Comparison of ENCODE assay signal across 39 cellular contexts in genomic region chrX:23382572-23382971, GRCh38. TPM values are rescaled to one million over a fixed set of nuclear protein-coding genes. Genes with fewer than 3 reads are reported as not detected.
"Had no signal": no experiment of that assay in that cellular context is flagged by ENCODE, and none has a peak within 500 bp of the region (broad histone marks: within the 10 kb centered on the region; RNA-seq: fewer than 3 reads in every experiment).

No MANE protein-coding gene starts in this region.

- H3K4me2 ChIP-seq: KMS-11, PC-9 had no signal

- FAIRE-seq: bronchial epithelial cell had no signal

- DNase-seq: activated B cell treated with CpG ODN at 0.5 μM for 24 hours; activated CD4-positive, alpha-beta memory T cell treated with anti-CD3 and anti-CD28 coated beads for 36 hours; activated CD4-positive, alpha-beta T cell treated with anti-CD3 and anti-CD28 coated beads for 4 hours; activated CD4-positive, alpha-beta T cell treated with anti-CD3 and anti-CD28 coated beads, Interleukin-2, amount 50 U/mL, for 1 hour; activated CD4-positive, CD25-positive, alpha-beta regulatory T cell treated with anti-CD3 and anti-CD28 coated beads, Interleukin-2, amount 50 U/mL, for 72 hours; activated CD8-positive, alpha-beta memory T cell treated with anti-CD3 and anti-CD28 coated beads for 24 hours; activated CD8-positive, alpha-beta memory T cell treated with anti-CD3 and anti-CD28 coated beads, Interleukin-2, amount 10 ng/mL, durations not matched to agents 7 days and 5 days; activated CD8-positive, alpha-beta memory T cell treated with anti-CD3 and anti-CD28 coated beads, Interleukin-2, amount 50 U/mL, for 48 hours; activated effector memory CD4-positive, alpha-beta T cell treated with Interleukin-2 at 50 U/mL for 16 hours; activated naive CD4-positive, alpha-beta T cell treated with anti-CD3 and anti-CD28 coated beads, Interleukin-2, amount 10 ng/mL, durations not matched to agents 7 days and 5 days; activated naive CD8-positive, alpha-beta T cell treated with anti-CD3 and anti-CD28 coated beads, Interleukin-2, amount 50 U/mL, for 24 hours; activated T-cell treated with anti-CD3 and anti-CD28 coated beads, Interleukin-2, amount 50 U/mL, for 48 hours; anterior cingulate cortex; caudate nucleus; cerebellar nuclear complex; MM.1S; MV-4-11; NCI-H1092; NCI-H1436 treated with DMSO at 0.1 percent for 48 hours; NCI-H1694 treated with DMSO at 0.1 percent for 48 hours; NCI-H2029; NCI-H2171 treated with DMSO at 0.1 percent for 48 hours; NCI-H345; NCI-H524 treated with DMSO at 0.1 percent for 48 hours; NCI-H82; NK-92 treated with Interleukin-12 subunit alpha and Interleukin-12 subunit beta, amount 100 ng/mL, for 24 hours; PC-9; SIG-M5; SW 1271; T-helper 1 cell; T-helper 2 cell; T-helper 9 cell had no signal

- ATAC-seq: activated CD8-positive, alpha-beta memory T cell treated with anti-CD3 and anti-CD28 coated beads, Interleukin-2, amount 10 ng/mL, durations not matched to agents 7 days and 5 days; activated naive CD8-positive, alpha-beta T cell treated with anti-CD3 and anti-CD28 coated beads, Interleukin-2, amount 50 U/mL, for 24 hours; Right ventricle myocardium inferior had no signal

- H3K27ac ChIP-seq: KMS-11, PC-9, RWPE1, VCaP had no signal

- H3K4me3 ChIP-seq: PC-9 had no signal

RNA-seq across cellular contexts. Expression of gene PTCHD1, which starts 47.9 kb away (rescaled TPM):
- total RNA-seq: activated CD4-positive, alpha-beta memory T cell treated with anti-CD3 and anti-CD28 coated beads for 36 hours; activated CD8-positive, alpha-beta memory T cell treated with anti-CD3 and anti-CD28 coated beads, Interleukin-2, amount 10 ng/mL, durations not matched to agents 7 days and 5 days; bronchial epithelial cell; LHCN-M2; OCI-LY7; PC-9 had no signal
